In the genomic region with DNA sequence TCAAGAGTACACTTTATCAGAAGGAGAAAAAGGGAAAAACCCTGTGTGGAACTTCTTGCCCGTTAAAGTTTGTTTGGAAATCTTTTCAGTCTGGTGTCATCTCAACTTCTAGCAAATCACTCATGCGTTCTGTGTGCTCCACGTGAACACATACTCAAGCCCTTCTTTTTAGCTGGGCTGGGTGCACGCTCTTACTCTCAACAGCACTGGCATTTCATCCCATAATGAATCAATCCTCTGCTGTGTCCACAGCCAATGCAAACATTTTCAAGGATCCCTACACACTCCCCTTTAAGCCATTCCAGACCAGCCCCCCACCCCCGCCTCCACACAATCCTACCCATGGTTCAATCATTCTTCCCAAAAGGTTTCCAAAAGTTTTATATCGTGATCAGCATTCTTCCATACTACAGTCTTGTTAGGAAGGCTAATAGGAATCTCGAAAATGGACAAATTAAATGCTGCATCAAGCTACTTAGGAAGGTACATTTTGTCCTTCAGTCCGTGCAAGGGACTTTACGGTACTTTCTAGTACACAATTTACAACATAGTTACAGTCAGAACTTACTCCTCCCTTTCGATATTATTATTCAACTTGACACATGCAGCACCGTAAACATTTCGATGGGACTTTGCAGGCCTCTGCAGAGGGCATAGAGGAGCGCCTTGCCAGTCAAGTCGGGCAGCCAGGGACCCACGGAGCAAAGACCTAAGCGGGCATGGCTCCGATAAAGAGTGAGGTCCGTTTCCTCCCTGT, we compare ENCODE assay signal across 8 cellular contexts. TPM values are rescaled to one million over a fixed set of nuclear protein-coding genes. Genes with fewer than 3 reads are reported as not detected.
DNase-seq lines count a peak whose midpoint lies in the region; ATAC-seq and TF ChIP-seq lines count a peak whose summit lies in the region.

No MANE protein-coding gene starts in this region.

- peak overlapping the region; percentile 85 for H3K4me3 ChIP-seq in left ventricle myocardium inferior
- H3K4me3 ChIP-seq in uterus: peak overlapping the region; percentile 54 to 99

- peak overlapping the region; percentile 98 for H3K4me3 Mint-ChIP-seq in MCF 10A (ENCODE audit: unreplicated experiment)

- no peaks in the 10 kb centered on the region for H3K9me3 Mint-ChIP-seq in MCF 10A (ENCODE audit: unreplicated experiment)

- TF ChIP-seq CTCF in left ventricle myocardium inferior (IDR thresholded peaks at IDR 0.05; ENCODE audit: borderline replicate concordance) (no peak), MCF 10A (IDR thresholded peaks at IDR 0.05; ENCODE audit: unreplicated experiment) (no peak), uterus (IDR thresholded peaks at IDR 0.05) (no peak)

- H3K4me1 Mint-ChIP-seq in MCF 10A (ENCODE audit: insufficient read depth, unreplicated experiment): peaks cover 27% of the 10 kb centered on the region

- peaks cover 13% of the 10 kb centered on the region for H3K36me3 Mint-ChIP-seq in MCF 10A (ENCODE audit: insufficient read depth, unreplicated experiment)

- no peak for DNase-seq in left ventricle myocardium inferior
- DNase-seq in left ventricle myocardium superior: no peak
- DNase-seq in NCI-H510A (lab: John Stamatoyannopoulos, UW): peak; percentile 29
- DNase-seq in MCF 10A (ENCODE audit: unreplicated experiment): peak; percentile 11
- DNase-seq in lung microvascular endothelial cell (ENCODE audit: low read depth in 2 of 2): peak; percentile 36 to 39
- no peak for DNase-seq in uterus
- no peak for DNase-seq in islet precursor cell

- TF ChIP-seq POLR2A in uterus (IDR thresholded peaks at IDR 0.05): no peak

- ATAC-seq in left ventricle myocardium superior (no peak), GM21526 (IDR thresholded peaks at IDR 0.05; ENCODE audit: low FRiP score, unreplicated experiment) (no peak)

- POLR2A ChIA-PET in MCF 10A (lab: Yijun Ruan, JAX): interaction anchor here (0.6 to 3.8 kb wide), 7 partner anchors 10 to 1165 kb away, joined by 3 to 28 read pairs (median 4); a partner anchor contains a TSS

- H3K27me3 ChIP-seq in left ventricle myocardium inferior (ENCODE audit: low read depth): no peaks in the 10 kb centered on the region
- no peaks in the 10 kb centered on the region for H3K27me3 ChIP-seq in uterus

- no TSS peak for BruUV-seq in MCF 10A (replicated peaks; lab: Mats Ljungman, UMichigan)

- H3K27ac Mint-ChIP-seq in MCF 10A (ENCODE audit: low read depth, unreplicated experiment): peak overlapping the region; percentile 84

- H3K36me3 ChIP-seq in left ventricle myocardium inferior (no peaks in the 10 kb centered on the region), uterus (no peaks in the 10 kb centered on the region)

- H3K27ac ChIP-seq in left ventricle myocardium inferior (replicated peaks) (peak overlapping the region; percentile 99), uterus (peak overlapping the region; percentile 94 to 99)

- intact Hi-C loops in left ventricle myocardium inferior (cut with micrococcal nuclease) (no loop called here), left ventricle myocardium superior (cut with micrococcal nuclease) (no loop called here), MCF 10A (cut with micrococcal nuclease) (loop anchor here (1.0 to 5.0 kb wide), 4 partner anchors 201 to 553 kb away; no protein-coding TSS in a partner anchor), uterus (cut with DNase I; ENCODE audit: low total_unique reads) (no loop called here)

- H3K4me1 ChIP-seq in left ventricle myocardium inferior (peaks cover 86% of the 10 kb centered on the region), uterus (peaks cover 4 to 22% of the 10 kb centered on the region in 2 donors)

- CTCF ChIA-PET in MCF 10A (lab: Yijun Ruan, JAX): interaction anchor here (0.6 to 1.8 kb wide), 7 partner anchors 29 to 1502 kb away, joined by 3 to 9 read pairs (median 3); no protein-coding TSS in a partner anchor

- H3K9me3 ChIP-seq in left ventricle myocardium inferior (replicated peaks) (no peaks in the 10 kb centered on the region), uterus (no peaks in the 10 kb centered on the region)

- H3K27me3 Mint-ChIP-seq in MCF 10A (ENCODE audit: insufficient read depth, unreplicated experiment): no peaks in the 10 kb centered on the region

RNA-seq across cellular contexts. Expression of a gene that starts 1.5 kb away (rescaled TPM):
- total RNA-seq in left ventricle myocardium inferior (77.3 TPM), left ventricle myocardium superior (69.6 TPM), MCF 10A (2022) (19.8 and 20.6 TPM in 2 replicates), lung microvascular endothelial cell (5.9 and 10.3 TPM in 2 replicates), uterus (10 to 100 TPM in 3 of 4 donors, 1 to 10 TPM in 1; 4.9 to 30.8 (median 21.7) TPM)

RNA-seq across cellular contexts. Expression of a gene that starts 3.1 kb away (rescaled TPM):
- total RNA-seq in left ventricle myocardium inferior (24.6 TPM), left ventricle myocardium superior (24.7 TPM), MCF 10A (2022) (9.7 and 11.7 TPM in 2 replicates), lung microvascular endothelial cell (6.5 and 12.5 TPM in 2 replicates), uterus (10 to 100 TPM in 3 of 4 donors, 1 to 10 TPM in 1; 10.0 to 31.9 (median 21.4) TPM)

Comparison
In these comparisons a context has a peak if more than half of its experiments do, and no peak if none do; other contexts are left out.
1. DNase-seq: peak in NCI-H510A (single experiment), MCF 10A (single experiment) and lung microvascular endothelial cell (2 of 2); none in left ventricle myocardium inferior (single experiment), left ventricle myocardium superior (single experiment), uterus (0 of 2) and islet precursor cell (single experiment).